Comparison of ENCODE assay signal across 16 cellular contexts in genomic region chr12:19461986-19462385, GRCh38. TPM values are rescaled to one million over a fixed set of nuclear protein-coding genes. Genes with fewer than 3 reads are reported as not detected.
DNase-seq lines count a peak whose midpoint lies in the region; ATAC-seq and TF ChIP-seq lines count a peak whose summit lies in the region.
"Had no signal": no experiment of that assay in that cellular context is flagged by ENCODE, and none has a peak within 500 bp of the region (broad histone marks: within the 10 kb centered on the region; RNA-seq: fewer than 3 reads in every experiment).

No MANE protein-coding gene starts in this region.

- CTCF ChIA-PET in activated CD8-positive, alpha-beta memory T cell treated with anti-CD3 and anti-CD28 coated beads, Interleukin-2, amount 10 ng/mL, durations not matched to agents 7 days and 5 days (lab: Charles Lee), result no interaction called here

- ATAC-seq in activated CD8-positive, alpha-beta memory T cell treated with anti-CD3 and anti-CD28 coated beads, Interleukin-2, amount 10 ng/mL, durations not matched to agents 7 days and 5 days, result no peak
- peak; percentile 86 for ATAC-seq in activated naive CD8-positive, alpha-beta T cell treated with anti-CD3 and anti-CD28 coated beads, Interleukin-2, amount 50 U/mL, for 24 hours
- ATAC-seq in omental fat pad (ENCODE audit: low FRiP score), result peak; percentile 64
- ATAC-seq: heart left ventricle had no signal

- peaks cover 52% of the 10 kb centered on the region for H3K36me3 Mint-ChIP-seq in activated CD8-positive, alpha-beta memory T cell treated with anti-CD3 and anti-CD28 coated beads, Interleukin-2, amount 10 ng/mL, durations not matched to agents 7 days and 5 days
- peaks cover 13% of the 10 kb centered on the region for H3K36me3 Mint-ChIP-seq in IgD-negative memory B cell
- H3K36me3 Mint-ChIP-seq in activated naive CD8-positive, alpha-beta T cell treated with anti-CD3 and anti-CD28 coated beads, Interleukin-2, amount 50 U/mL, for 24 hours (ENCODE audit: low read depth), result peaks cover 41% of the 10 kb centered on the region

- TF ChIP-seq CTCF in omental fat pad (IDR thresholded peaks at IDR 0.05), result no peak

- H3K9me3 Mint-ChIP-seq in activated CD8-positive, alpha-beta memory T cell treated with anti-CD3 and anti-CD28 coated beads, Interleukin-2, amount 10 ng/mL, durations not matched to agents 7 days and 5 days (ENCODE audit: low read depth), result no peaks in the 10 kb centered on the region
- H3K9me3 Mint-ChIP-seq in IgD-negative memory B cell, result no peaks in the 10 kb centered on the region
- no peaks in the 10 kb centered on the region for H3K9me3 Mint-ChIP-seq in activated naive CD8-positive, alpha-beta T cell treated with anti-CD3 and anti-CD28 coated beads, Interleukin-2, amount 50 U/mL, for 24 hours
- H3K9me3 Mint-ChIP-seq: CD8-positive, alpha-beta memory T cell had no signal

- H3K27me3 Mint-ChIP-seq in activated CD8-positive, alpha-beta memory T cell treated with anti-CD3 and anti-CD28 coated beads, Interleukin-2, amount 10 ng/mL, durations not matched to agents 7 days and 5 days, result no peaks in the 10 kb centered on the region
- H3K27me3 Mint-ChIP-seq in IgD-negative memory B cell, result no peaks in the 10 kb centered on the region
- H3K27me3 Mint-ChIP-seq in activated naive CD8-positive, alpha-beta T cell treated with anti-CD3 and anti-CD28 coated beads, Interleukin-2, amount 50 U/mL, for 24 hours, result no peaks in the 10 kb centered on the region
- H3K27me3 Mint-ChIP-seq: CD8-positive, alpha-beta memory T cell; type B pancreatic cell had no signal

- peaks cover 10% of the 10 kb centered on the region for H3K4me1 Mint-ChIP-seq in activated CD8-positive, alpha-beta memory T cell treated with anti-CD3 and anti-CD28 coated beads, Interleukin-2, amount 10 ng/mL, durations not matched to agents 7 days and 5 days
- H3K4me1 Mint-ChIP-seq in IgD-negative memory B cell, result peaks cover 26 to 37% (median 36%) of the 10 kb centered on the region in 3 donors
- H3K4me1 Mint-ChIP-seq in activated naive CD8-positive, alpha-beta T cell treated with anti-CD3 and anti-CD28 coated beads, Interleukin-2, amount 50 U/mL, for 24 hours, result peaks cover 50% of the 10 kb centered on the region

- peak; percentile 38 for DNase-seq in activated CD8-positive, alpha-beta memory T cell treated with anti-CD3 and anti-CD28 coated beads, Interleukin-2, amount 50 U/mL, for 4 hours
- DNase-seq in activated CD8-positive, alpha-beta memory T cell treated with anti-CD3 and anti-CD28 coated beads, Interleukin-2, amount 10 ng/mL, durations not matched to agents 7 days and 5 days, result no peak
- no peak for DNase-seq in activated naive CD8-positive, alpha-beta T cell treated with anti-CD3 and anti-CD28 coated beads, Interleukin-2, amount 50 U/mL, for 24 hours
- no peak for DNase-seq in omental fat pad (ENCODE audit: low spot score)
- DNase-seq in NCI-H2171 (lab: John Stamatoyannopoulos, UW), result no peak
- no peak for DNase-seq in SHP77 treated with DMSO at 0.1 percent for 48 hours (lab: John Stamatoyannopoulos, UW)
- DNase-seq in NCI-H226, result no peak
- DNase-seq: activated gamma-delta T cell treated with Interleukin-2 at 50 U/mL for 16 hours; anterior cingulate cortex; CD8-positive, alpha-beta memory T cell; effector CD4-positive, alpha-beta T cell; heart left ventricle; MM.1S; NCI-H345 had no signal

- no peak overlapping the region for H3K27ac Mint-ChIP-seq in activated CD8-positive, alpha-beta memory T cell treated with anti-CD3 and anti-CD28 coated beads, Interleukin-2, amount 10 ng/mL, durations not matched to agents 7 days and 5 days
- peak overlapping the region in 2 of 3 donors; percentile 11 to 23 for H3K27ac Mint-ChIP-seq in IgD-negative memory B cell
- peak overlapping the region; percentile 13 for H3K27ac Mint-ChIP-seq in activated naive CD8-positive, alpha-beta T cell treated with anti-CD3 and anti-CD28 coated beads, Interleukin-2, amount 50 U/mL, for 24 hours
- H3K27ac Mint-ChIP-seq: type B pancreatic cell had no signal

- no peak overlapping the region for H3K4me3 Mint-ChIP-seq in activated CD8-positive, alpha-beta memory T cell treated with anti-CD3 and anti-CD28 coated beads, Interleukin-2, amount 10 ng/mL, durations not matched to agents 7 days and 5 days
- no peak overlapping the region for H3K4me3 Mint-ChIP-seq in IgD-negative memory B cell
- H3K4me3 Mint-ChIP-seq in activated naive CD8-positive, alpha-beta T cell treated with anti-CD3 and anti-CD28 coated beads, Interleukin-2, amount 50 U/mL, for 24 hours, result no peak overlapping the region
- H3K4me3 Mint-ChIP-seq: type B pancreatic cell had no signal

RNA-seq across cellular contexts. Expression of gene AEBP2, which starts 22.7 kb away (rescaled TPM):
- total RNA-seq in activated CD8-positive, alpha-beta memory T cell treated with anti-CD3 and anti-CD28 coated beads, Interleukin-2, amount 10 ng/mL, durations not matched to agents 7 days and 5 days, result 10 to 100 TPM; 59.6 to 76.1 TPM
- 8.7 TPM for polyA plus RNA-seq in IgD-negative memory B cell
- total RNA-seq in omental fat pad, result 10 to 100 TPM; 19.3 to 39.9 (median 27.7) TPM
